Comparison of ENCODE assay signal across 8 cellular contexts in the genomic region with DNA sequence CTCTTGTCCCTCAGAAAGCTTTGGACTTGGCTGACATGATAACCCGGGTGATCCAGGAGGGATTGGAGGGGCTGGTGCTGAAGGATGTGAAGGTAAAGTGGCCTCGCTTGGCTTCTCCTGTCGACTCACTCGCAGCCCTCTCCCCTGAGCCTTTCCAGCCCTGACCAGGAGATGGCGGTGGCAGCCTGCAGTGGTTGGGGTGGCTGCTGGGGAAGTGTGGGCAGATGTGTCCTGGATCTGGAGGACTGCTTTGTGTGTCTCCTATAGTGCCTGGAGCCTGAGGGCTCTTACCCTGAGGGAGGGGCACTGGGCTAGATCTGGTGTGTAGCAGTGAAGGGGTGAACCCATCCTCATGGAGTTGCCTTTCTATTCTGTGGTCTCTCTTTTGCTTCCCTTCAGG. TPM values are rescaled to one million over a fixed set of nuclear protein-coding genes. Genes with fewer than 3 reads are reported as not detected.
A peak's percentile ranks its signal among the peaks of the same experiment; 100 is the strongest.
DNase-seq lines count a peak whose midpoint lies in the region; ATAC-seq and TF ChIP-seq lines count a peak whose summit lies in the region.

No MANE protein-coding gene starts in this region.

- H2BK120ac ChIP-seq in mesenchymal stem cell (ENCODE audit: low read depth, low read length): no peak overlapping the region

- H2BK15ac ChIP-seq in mesenchymal stem cell (ENCODE audit: low read depth, poor library complexity, severe bottlenecking): no peak overlapping the region

- no peak overlapping the region for H3K18ac ChIP-seq in mesenchymal stem cell (ENCODE audit: low read depth in 1 of 2, low read length in 2 of 2)

- H3K9ac ChIP-seq in mesenchymal stem cell (ENCODE audit: low read length): peak overlapping the region; percentile 11

- H2AK5ac ChIP-seq in mesenchymal stem cell (ENCODE audit: low read length, severe bottlenecking): peak overlapping the region; percentile 92

- H2BK12ac ChIP-seq in mesenchymal stem cell (ENCODE audit: low read length in 2 of 2): no peak overlapping the region

- 67% methylated on average over 5 of the region's 5 CpGs for WGBS in mesenchymal stem cell

- no peak overlapping the region for H2BK5ac ChIP-seq in mesenchymal stem cell (ENCODE audit: low read depth, low read length, poor library complexity, severe bottlenecking)

- H4K91ac ChIP-seq in mesenchymal stem cell (ENCODE audit: low read length): no peak overlapping the region

- no peaks in the 10 kb centered on the region for H3K27me3 ChIP-seq in BE2C
- H3K27me3 ChIP-seq in mesenchymal stem cell (ENCODE audit: control insufficient read depth in 1 of 2, insufficient read depth in 1 of 2, low read length in 2 of 2): no peaks in the 10 kb centered on the region

- no peak overlapping the region for H3K4me2 ChIP-seq in mesenchymal stem cell (ENCODE audit: low read length, poor library complexity, severe bottlenecking)

- TF ChIP-seq CTCF in BE2C (IDR thresholded peaks at IDR 0.05; ENCODE audit: low read depth, low read length): peak; percentile 93

- peaks cover 91% of the 10 kb centered on the region for H3K36me3 ChIP-seq in BE2C
- peaks cover 52 to 60% of the 10 kb centered on the region in 2 experiments for H3K36me3 ChIP-seq in mesenchymal stem cell (ENCODE audit: control insufficient read depth in 1 of 2, insufficient read depth in 2 of 2, low read depth in 1 of 2, low read length in 2 of 2)

- no peak overlapping the region for H4K8ac ChIP-seq in mesenchymal stem cell (ENCODE audit: low read length)

- no peak overlapping the region for H3K14ac ChIP-seq in mesenchymal stem cell (ENCODE audit: low read length in 2 of 2)

- H3K23ac ChIP-seq in mesenchymal stem cell (ENCODE audit: low read length in 2 of 2): no peak overlapping the region

- no peak overlapping the region for H3K27ac ChIP-seq in mesenchymal stem cell (ENCODE audit: low read length, poor library complexity, severe bottlenecking)

- ATAC-seq in GM19455 (IDR thresholded peaks at IDR 0.05; ENCODE audit: unreplicated experiment): peak; percentile 73
- ATAC-seq in HG02973 (IDR thresholded peaks at IDR 0.05; ENCODE audit: unreplicated experiment): no peak

- H3K9me3 ChIP-seq in BE2C (no peaks in the 10 kb centered on the region), mesenchymal stem cell (ENCODE audit: control insufficient read depth, low read length) (no peaks in the 10 kb centered on the region)

- no peak overlapping the region for H3K4ac ChIP-seq in mesenchymal stem cell (ENCODE audit: low read depth in 1 of 2, low read length in 2 of 2)

- H3K4me3 ChIP-seq in BE2C (ENCODE audit: low read depth, low read length) (no peak overlapping the region), mesenchymal stem cell (ENCODE audit: insufficient read depth in 1 of 2, low read depth in 1 of 2, low read length in 2 of 2) (no peak overlapping the region)

- H2AFZ ChIP-seq in mesenchymal stem cell (ENCODE audit: low read depth, low read length): no peak overlapping the region

- H3K79me1 ChIP-seq in mesenchymal stem cell (replicated peaks; ENCODE audit: low read length, poor library complexity, severe bottlenecking): peaks cover 17% of the 10 kb centered on the region

- DNase-seq in BE2C: peak; percentile 79
- DNase-seq in NCI-H510A (lab: John Stamatoyannopoulos, UW): peak; percentile 12
- DNase-seq in activated CD8-positive, alpha-beta memory T cell treated with anti-CD3 and anti-CD28 coated beads for 24 hours: peak; percentile 90
- DNase-seq in effector CD8-positive, alpha-beta T cell (lab: John Stamatoyannopoulos, UW): peak; percentile 67
- DNase-seq in mesenchymal stem cell: peak; percentile 75
- DNase-seq in stimulated activated CD8-positive, alpha-beta memory T cell treated with anti-CD3 and anti-CD28 coated beads, Interleukin-15, amount 100 ng/mL, for 4 hours (ENCODE audit: low read depth in 2 of 2): peak; percentile 50 to 69

- H3K4me1 ChIP-seq in BE2C: no peaks in the 10 kb centered on the region
- H3K4me1 ChIP-seq in mesenchymal stem cell (ENCODE audit: control insufficient read depth, insufficient read depth, low read depth, low read length): peaks cover 24% of the 10 kb centered on the region

RNA-seq across cellular contexts. Expression of gene LIG3, which starts 17.9 kb away (rescaled TPM):
- 86.0 TPM for polyA plus RNA-seq in BE2C (2012; ENCODE audit: insufficient read depth, insufficient read length, low read depth)
- polyA plus RNA-seq in mesenchymal stem cell (2013, experiment 1 of 2): 11.0 TPM
- polyA plus RNA-seq in mesenchymal stem cell (2013, experiment 2 of 2): 10.0 TPM

RNA-seq across cellular contexts. Expression of gene ZNF830, which starts 36.9 kb away (rescaled TPM):
- 56.1 TPM for polyA plus RNA-seq in BE2C (2012; ENCODE audit: insufficient read depth, insufficient read length, low read depth)
- 7.3 TPM for polyA plus RNA-seq in mesenchymal stem cell (2013, experiment 1 of 2)
- polyA plus RNA-seq in mesenchymal stem cell (2013, experiment 2 of 2): 6.9 TPM

RNA-seq across cellular contexts. Expression of gene CCT6B, which starts 36.9 kb away (rescaled TPM):
- polyA plus RNA-seq in BE2C (2012; ENCODE audit: insufficient read depth, insufficient read length, low read depth): 4.2 TPM
- polyA plus RNA-seq in mesenchymal stem cell (2013, experiment 1 of 2): 1.6 TPM
- polyA plus RNA-seq in mesenchymal stem cell (2013, experiment 2 of 2): 1.6 TPM

Comparison
In these comparisons a context has a peak if more than half of its experiments do, and no peak if none do; other contexts are left out.
1. DNase-seq: peak in every context shown above with its lines; median percentile 90 in activated CD8-positive, alpha-beta memory T cell treated with anti-CD3 and anti-CD28 coated beads for 24 hours; 79 in BE2C; 75 in mesenchymal stem cell; 67 in effector CD8-positive, alpha-beta T cell; 60 in stimulated activated CD8-positive, alpha-beta memory T cell treated with anti-CD3 and anti-CD28 coated beads, Interleukin-15, amount 100 ng/mL, for 4 hours; 12 in NCI-H510A.